In the genomic region with DNA sequence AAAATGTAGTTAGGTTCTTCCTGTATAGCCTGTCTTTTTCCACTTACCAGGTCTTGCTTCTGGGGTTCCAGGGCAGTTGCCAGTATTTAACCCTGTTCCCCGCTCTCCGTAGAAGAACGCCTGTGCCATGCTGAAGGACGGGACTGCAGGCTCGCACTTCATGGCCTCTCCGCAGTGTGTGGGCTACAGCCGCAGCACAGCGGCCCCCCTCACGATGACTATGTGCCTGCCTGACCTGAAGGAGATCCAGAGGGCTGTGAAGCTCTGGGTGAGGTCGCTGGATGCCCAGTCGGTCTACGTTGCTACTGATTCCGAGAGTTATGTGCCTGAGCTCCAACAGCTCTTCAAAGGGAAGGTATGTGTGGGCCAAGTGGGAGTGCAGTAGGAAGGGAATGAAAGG, we compare ENCODE assay signal across 22 cellular contexts. TPM values are rescaled to one million over a fixed set of nuclear protein-coding genes. Genes with fewer than 3 reads are reported as not detected.
A peak's percentile ranks its signal among the peaks of the same experiment; 100 is the strongest.
DNase-seq lines count a peak whose midpoint lies in the region; ATAC-seq and TF ChIP-seq lines count a peak whose summit lies in the region.
"Had no signal": no experiment of that assay in that cellular context is flagged by ENCODE, and none has a peak within 500 bp of the region (broad histone marks: within the 10 kb centered on the region; RNA-seq: fewer than 3 reads in every experiment).

No MANE protein-coding gene starts in this region.

- no peaks in the 10 kb centered on the region for H3K9me3 ChIP-seq in SK-N-MC (ENCODE audit: low read depth, low read length)
- H3K9me3 ChIP-seq: BLaER1 treated with 17β-estradiol and CSF1 and Interleukin-3, amounts not matched to agents 10 nM and 100 nM; left ventricle myocardium inferior; ovary; SJSA1 had no signal

- H3K27me3 Mint-ChIP-seq in chondrocyte (ENCODE audit: low read depth) = no peaks in the 10 kb centered on the region
- H3K27me3 Mint-ChIP-seq in stimulated activated naive CD8-positive, alpha-beta T cell treated with anti-CD3 and anti-CD28 coated beads, Interleukin-15, amount 100 ng/mL, for 72 hours = no peaks in the 10 kb centered on the region
- H3K27me3 Mint-ChIP-seq: naive thymus-derived CD8-positive, alpha-beta T cell; T-cell had no signal

- intact Hi-C loops in posterior vena cava (cut with DNase I) = no loop called here

- H3K4me1 Mint-ChIP-seq in chondrocyte (ENCODE audit: low read depth) = no peaks in the 10 kb centered on the region
- peaks cover 61% of the 10 kb centered on the region for H3K4me1 Mint-ChIP-seq in stimulated activated naive CD8-positive, alpha-beta T cell treated with anti-CD3 and anti-CD28 coated beads, Interleukin-15, amount 100 ng/mL, for 72 hours

- peak overlapping the region; percentile 88 for H3K27ac ChIP-seq in SK-N-MC
- H3K27ac ChIP-seq: left ventricle myocardium inferior, ovary, SJSA1 had no signal

- H3K9ac ChIP-seq in SK-N-MC (ENCODE audit: insufficient read length) = no peak overlapping the region
- H3K9ac ChIP-seq: BLaER1 treated with 17β-estradiol and CSF1 and Interleukin-3, amounts not matched to agents 10 nM and 100 nM had no signal

- no peak overlapping the region for H3K4me3 Mint-ChIP-seq in chondrocyte (ENCODE audit: unreplicated experiment)
- peak overlapping the region in 1 of 2 donors; percentile 8 for H3K4me3 Mint-ChIP-seq in stimulated activated naive CD8-positive, alpha-beta T cell treated with anti-CD3 and anti-CD28 coated beads, Interleukin-15, amount 100 ng/mL, for 72 hours
- H3K4me3 Mint-ChIP-seq: mesothelial cell of epicardium; naive thymus-derived CD8-positive, alpha-beta T cell; T-cell had no signal

- peaks cover 54% of the 10 kb centered on the region for H3K36me3 ChIP-seq in SK-N-MC (ENCODE audit: insufficient read depth, low read length)
- H3K36me3 ChIP-seq: ovary had no signal

- no peak for TF ChIP-seq CTCF in chondrocyte (IDR thresholded peaks at IDR 0.05)

- peak overlapping the region; percentile 72 to 93 for H3K27ac Mint-ChIP-seq in activated naive CD4-positive, alpha-beta T cell treated with anti-CD3 and anti-CD28 coated beads, Interleukin-2, amount 50 U/mL, for 72 hours
- no peak overlapping the region for H3K27ac Mint-ChIP-seq in chondrocyte (ENCODE audit: unreplicated experiment)
- H3K27ac Mint-ChIP-seq in stimulated activated naive CD8-positive, alpha-beta T cell treated with anti-CD3 and anti-CD28 coated beads, Interleukin-15, amount 100 ng/mL, for 72 hours = peak overlapping the region; percentile 8 to 95
- H3K27ac Mint-ChIP-seq: mesothelial cell of epicardium had no signal

- DNase-seq in activated naive CD4-positive, alpha-beta T cell treated with anti-CD3 and anti-CD28 coated beads, Interleukin-2, amount 50 U/mL, for 72 hours (ENCODE audit: low spot score in 2 of 2) = no peak
- no peak for DNase-seq in activated naive CD4-positive, alpha-beta T cell (lab: John Stamatoyannopoulos, UW)
- DNase-seq in SK-N-MC (ENCODE audit: low read depth, low spot score) = no peak
- peak; percentile 63 for DNase-seq in chondrocyte (ENCODE audit: low spot score)
- no peak for DNase-seq in stimulated activated naive CD8-positive, alpha-beta T cell treated with anti-CD3 and anti-CD28 coated beads, Interleukin-15, amount 100 ng/mL, for 72 hours
- DNase-seq in NCI-H1417 treated with DMSO at 0.1 percent for 48 hours (lab: John Stamatoyannopoulos, UW) = no peak
- no peak for DNase-seq in posterior vena cava (ENCODE audit: low spot score)
- DNase-seq: activated T-cell treated with anti-CD3 and anti-CD28 coated beads, Interleukin-2, amount 50 U/mL, for 48 hours; Karpas-422; left ventricle myocardium inferior; naive thymus-derived CD8-positive, alpha-beta T cell; NCI-H446; NCI-H774; ovary; retina; small intestine; stimulated activated CD4-positive, alpha-beta T cell treated with anti-CD3 and anti-CD28 coated beads, Interleukin-1b, Interleukin-23, amount 100 ng/mL, for 48 hours; stimulated activated CD8-positive, alpha-beta memory T cell treated with anti-CD3 and anti-CD28 coated beads, Interleukin-4, amount 100 ng/mL, for 48 hours; T-cell had no signal

- no peak overlapping the region for H3K4me3 ChIP-seq in SK-N-MC
- H3K4me3 ChIP-seq: BLaER1 treated with 17β-estradiol and CSF1 and Interleukin-3, amounts not matched to agents 10 nM and 100 nM; left ventricle myocardium inferior; ovary; SJSA1 had no signal

- no peaks in the 10 kb centered on the region for H3K9me3 Mint-ChIP-seq in activated naive CD4-positive, alpha-beta T cell treated with anti-CD3 and anti-CD28 coated beads, Interleukin-2, amount 50 U/mL, for 72 hours
- no peaks in the 10 kb centered on the region for H3K9me3 Mint-ChIP-seq in chondrocyte (ENCODE audit: low read depth)
- H3K9me3 Mint-ChIP-seq in stimulated activated naive CD8-positive, alpha-beta T cell treated with anti-CD3 and anti-CD28 coated beads, Interleukin-15, amount 100 ng/mL, for 72 hours = no peaks in the 10 kb centered on the region
- H3K9me3 Mint-ChIP-seq: mesothelial cell of epicardium; naive thymus-derived CD8-positive, alpha-beta T cell; T-cell had no signal

- no peak for ATAC-seq in activated naive CD4-positive, alpha-beta T cell treated with anti-CD3 and anti-CD28 coated beads, Interleukin-2, amount 50 U/mL, for 72 hours
- ATAC-seq in stimulated activated naive CD8-positive, alpha-beta T cell treated with anti-CD3 and anti-CD28 coated beads, Interleukin-15, amount 100 ng/mL, for 72 hours = no peak
- ATAC-seq: naive thymus-derived CD8-positive, alpha-beta T cell; T-cell had no signal

- peaks cover 40 to 58% of the 10 kb centered on the region in 2 donors for H3K36me3 Mint-ChIP-seq in activated naive CD4-positive, alpha-beta T cell treated with anti-CD3 and anti-CD28 coated beads, Interleukin-2, amount 50 U/mL, for 72 hours
- H3K36me3 Mint-ChIP-seq in chondrocyte (ENCODE audit: low read depth) = peaks cover 55% of the 10 kb centered on the region

RNA-seq across cellular contexts. Expression of a gene that starts 23.0 kb away (rescaled TPM):
- 10 to 100 TPM; 18.7 to 39.7 TPM for total RNA-seq in activated naive CD4-positive, alpha-beta T cell treated with anti-CD3 and anti-CD28 coated beads, Interleukin-2, amount 50 U/mL, for 72 hours
- total RNA-seq in chondrocyte (61.6 to 68.3 TPM (median 66.4 TPM) in 3 replicates), posterior vena cava (10 to 100 TPM; 34.6 to 36.4 TPM)

RNA-seq across cellular contexts. Expression of a gene that starts 23.2 kb away (rescaled TPM):
- 10 to 100 TPM; 51.3 to 65.2 TPM for total RNA-seq in activated naive CD4-positive, alpha-beta T cell treated with anti-CD3 and anti-CD28 coated beads, Interleukin-2, amount 50 U/mL, for 72 hours
- 9.1 to 16.9 TPM (median 16.4 TPM) in 3 replicates for total RNA-seq in chondrocyte
- total RNA-seq in posterior vena cava = 1 to 10 TPM; 4.8 to 5.6 TPM

RNA-seq across cellular contexts. Expression of a gene that starts 46.7 kb away (rescaled TPM):
- total RNA-seq in activated naive CD4-positive, alpha-beta T cell treated with anti-CD3 and anti-CD28 coated beads, Interleukin-2, amount 50 U/mL, for 72 hours = 10 to 100 TPM; 21.9 to 37.8 TPM
- 34.2 to 36.1 TPM (median 35.5 TPM) in 3 replicates for total RNA-seq in chondrocyte
- total RNA-seq in posterior vena cava = 10 to 100 TPM; 26.2 to 28.8 TPM
